10 cellular contexts compared by ENCODE assay signal in genomic region chr15:40040293-40040635, GRCh38. TPM values are rescaled to one million over a fixed set of nuclear protein-coding genes. Genes with fewer than 3 reads are reported as not detected.
DNase-seq lines count a peak whose midpoint lies in the region; ATAC-seq and TF ChIP-seq lines count a peak whose summit lies in the region.
"Had no signal": no experiment of that assay in that cellular context is flagged by ENCODE, and none has a peak within 500 bp of the region (broad histone marks: within the 10 kb centered on the region; RNA-seq: fewer than 3 reads in every experiment).

No MANE protein-coding gene starts in this region.

- H3K4me3 ChIP-seq in uterus = no peak overlapping the region

- TF ChIP-seq CTCF in glutamatergic neuron (IDR thresholded peaks at IDR 0.05; ENCODE audit: partially characterized antibody, unreplicated experiment) (no peak), uterus (IDR thresholded peaks at IDR 0.05) (no peak)

- no peaks in the 10 kb centered on the region for H3K27me3 Mint-ChIP-seq in activated T-cell treated with anti-CD3 and anti-CD28 coated beads, Interleukin-2, amount 50 U/mL, for 4 hours (ENCODE audit: low read depth)
- no peaks in the 10 kb centered on the region for H3K27me3 Mint-ChIP-seq in T-cell
- H3K27me3 Mint-ChIP-seq in glutamatergic neuron (ENCODE audit: unreplicated experiment) = peaks cover 6% of the 10 kb centered on the region
- H3K27me3 Mint-ChIP-seq in stimulated activated naive B cell treated with anti-CD40 and anti-IgM and Interleukin-4, amounts not matched to agents 10 μg/mL and 1 μg/mL and 100 μg/mL, for 72 hours = no peaks in the 10 kb centered on the region

- H3K9me3 ChIP-seq in uterus = no peaks in the 10 kb centered on the region

- H3K4me1 Mint-ChIP-seq in activated T-cell treated with anti-CD3 and anti-CD28 coated beads, Interleukin-2, amount 50 U/mL, for 4 hours (ENCODE audit: low read depth) = peaks cover 48% of the 10 kb centered on the region
- peaks cover 51 to 68% (median 58%) of the 10 kb centered on the region in 3 donors for H3K4me1 Mint-ChIP-seq in T-cell
- H3K4me1 Mint-ChIP-seq in glutamatergic neuron (ENCODE audit: low read depth, unreplicated experiment) = peaks cover 12% of the 10 kb centered on the region
- H3K4me1 Mint-ChIP-seq in stimulated activated naive B cell treated with anti-CD40 and anti-IgM and Interleukin-4, amounts not matched to agents 10 μg/mL and 1 μg/mL and 100 μg/mL, for 72 hours = peaks cover 33 to 60% of the 10 kb centered on the region in 2 donors

- no peaks in the 10 kb centered on the region for H3K27me3 ChIP-seq in uterus

- intact Hi-C loops in uterus (cut with DNase I; ENCODE audit: low total_unique reads) = no loop called here

- CTCF ChIA-PET in T-cell (lab: Charles Lee) = interaction anchor here (0.6 to 1.9 kb wide), 4 partner anchors 153 to 1791 kb away, joined by 3 to 10 read pairs (median 5); no protein-coding TSS in a partner anchor

- H3K4me3 Mint-ChIP-seq in activated T-cell treated with anti-CD3 and anti-CD28 coated beads, Interleukin-2, amount 50 U/mL, for 4 hours = peak overlapping the region; percentile 99
- H3K4me3 Mint-ChIP-seq in T-cell (peak overlapping the region; percentile 96 to 100 (median 99)), glutamatergic neuron (ENCODE audit: unreplicated experiment) (peak overlapping the region; percentile 65)
- peak overlapping the region; percentile 79 to 95 for H3K4me3 Mint-ChIP-seq in stimulated activated naive B cell treated with anti-CD40 and anti-IgM and Interleukin-4, amounts not matched to agents 10 μg/mL and 1 μg/mL and 100 μg/mL, for 72 hours

- H3K36me3 ChIP-seq in uterus = no peaks in the 10 kb centered on the region

- POLR2A ChIA-PET in T-cell (lab: Charles Lee) = no interaction called here

- no peaks in the 10 kb centered on the region for H3K9me3 Mint-ChIP-seq in activated T-cell treated with anti-CD3 and anti-CD28 coated beads, Interleukin-2, amount 50 U/mL, for 4 hours
- H3K9me3 Mint-ChIP-seq in T-cell (no peaks in the 10 kb centered on the region), glutamatergic neuron (ENCODE audit: unreplicated experiment) (peaks cover 5% of the 10 kb centered on the region)
- H3K9me3 Mint-ChIP-seq in stimulated activated naive B cell treated with anti-CD40 and anti-IgM and Interleukin-4, amounts not matched to agents 10 μg/mL and 1 μg/mL and 100 μg/mL, for 72 hours = no peaks in the 10 kb centered on the region

- peak overlapping the region in 1 of 2 donors; percentile 87 for H3K27ac ChIP-seq in uterus

- TF ChIP-seq POLR2A in uterus (IDR thresholded peaks at IDR 0.05) = no peak

- H3K36me3 Mint-ChIP-seq in activated T-cell treated with anti-CD3 and anti-CD28 coated beads, Interleukin-2, amount 50 U/mL, for 4 hours (ENCODE audit: insufficient read depth) = peaks cover 23% of the 10 kb centered on the region
- H3K36me3 Mint-ChIP-seq in T-cell = peaks cover 23% of the 10 kb centered on the region
- no peaks in the 10 kb centered on the region for H3K36me3 Mint-ChIP-seq in glutamatergic neuron (ENCODE audit: unreplicated experiment)
- H3K36me3 Mint-ChIP-seq in stimulated activated naive B cell treated with anti-CD40 and anti-IgM and Interleukin-4, amounts not matched to agents 10 μg/mL and 1 μg/mL and 100 μg/mL, for 72 hours = peaks cover 20 to 27% of the 10 kb centered on the region in 2 donors

- no peak for DNase-seq in activated T-cell treated with anti-CD3 and anti-CD28 coated beads, Interleukin-2, amount 50 U/mL, for 4 hours
- DNase-seq in activated T-cell treated with anti-CD3 and anti-CD28 coated beads, Interleukin-2, amount 50 U/mL, for 1 hour = no peak
- no peak for DNase-seq in T-cell
- no peak for DNase-seq in glutamatergic neuron
- no peak for DNase-seq in stimulated activated naive B cell treated with anti-CD40 and anti-IgM and Interleukin-4, amounts not matched to agents 10 μg/mL and 1 μg/mL and 100 μg/mL, for 72 hours
- DNase-seq in GOT3 (lab: John Stamatoyannopoulos, UW) = no peak
- no peak for DNase-seq in uterus
- DNase-seq in stimulated activated CD4-positive, alpha-beta T cell treated with anti-CD3 and anti-CD28 coated beads, Interleukin-2, amount 100 ng/mL, for 24 hours = no peak
- DNase-seq: caudate nucleus; stimulated activated CD8-positive, alpha-beta memory T cell treated with anti-CD3 and anti-CD28 coated beads, Interleukin-4, amount 100 ng/mL, for 48 hours had no signal

- peaks cover 4 to 9% of the 10 kb centered on the region in 2 donors for H3K4me1 ChIP-seq in uterus

- peak overlapping the region; percentile 69 to 74 for H3K27ac Mint-ChIP-seq in T-cell
- H3K27ac Mint-ChIP-seq in glutamatergic neuron (ENCODE audit: unreplicated experiment) = no peak overlapping the region
- H3K27ac Mint-ChIP-seq in stimulated activated naive B cell treated with anti-CD40 and anti-IgM and Interleukin-4, amounts not matched to agents 10 μg/mL and 1 μg/mL and 100 μg/mL, for 72 hours = peak overlapping the region; percentile 70

- no peak for ATAC-seq in activated T-cell treated with anti-CD3 and anti-CD28 coated beads, Interleukin-2, amount 50 U/mL, for 4 hours
- ATAC-seq in T-cell (replicated peaks in 1 of 4) = no peak
- no peak for ATAC-seq in stimulated activated naive B cell treated with anti-CD40 and anti-IgM and Interleukin-4, amounts not matched to agents 10 μg/mL and 1 μg/mL and 100 μg/mL, for 72 hours (replicated peaks)

RNA-seq across cellular contexts. Expression of gene SRP14, which starts 1.3 kb away (rescaled TPM):
- 100 to 1,000 TPM; 186 to 222 (median 214) TPM for total RNA-seq in activated T-cell treated with anti-CD3 and anti-CD28 coated beads, Interleukin-2, amount 50 U/mL, for 4 hours
- 100 to 1,000 TPM; 115 to 128 (median 119) TPM for total RNA-seq in T-cell
- total RNA-seq in glutamatergic neuron (ENCODE audit: unreplicated experiment) = 246 TPM
- 100 to 1,000 TPM; 142 to 485 (median 230) TPM for total RNA-seq in uterus
